18 cellular contexts compared by ENCODE assay signal in genomic region chrX:40719218-40719617, GRCh38. TPM values are rescaled to one million over a fixed set of nuclear protein-coding genes. Genes with fewer than 3 reads are reported as not detected.
DNase-seq lines count a peak whose midpoint lies in the region; ATAC-seq and TF ChIP-seq lines count a peak whose summit lies in the region.
"Had no signal": no experiment of that assay in that cellular context is flagged by ENCODE, and none has a peak within 500 bp of the region (broad histone marks: within the 10 kb centered on the region; RNA-seq: fewer than 3 reads in every experiment).

No MANE protein-coding gene starts in this region.

- H3K4me1 Mint-ChIP-seq in HFFc6 (ENCODE audit: low read depth) (peaks cover 42% of the 10 kb centered on the region), brain (no peaks in the 10 kb centered on the region), type B pancreatic cell (ENCODE audit: unreplicated experiment) (no peaks in the 10 kb centered on the region)

- TF ChIP-seq CTCF in A673 (conservative IDR thresholded peaks at IDR 0.05; ENCODE audit: low read depth, low read length) = no peak
- TF ChIP-seq CTCF in HFFc6 (IDR thresholded peaks at IDR 0.05) = no peak
- no peak for TF ChIP-seq CTCF in brain (conservative IDR thresholded peaks at IDR 0.05)
- no peak for TF ChIP-seq CTCF in foreskin fibroblast (IDR thresholded peaks at IDR 0.05; ENCODE audit: low read depth, low read length)
- TF ChIP-seq CTCF in type B pancreatic cell (conservative IDR thresholded peaks at IDR 0.05) = no peak

- H3K27me3 ChIP-seq in A673 (replicated peaks; ENCODE audit: insufficient read depth, low read depth, low read length, poor library complexity) = no peaks in the 10 kb centered on the region
- H3K27me3 ChIP-seq: ovary, spleen had no signal

- intact Hi-C loops in A673 (cut with micrococcal nuclease; ENCODE audit: unreplicated experiment) = no loop called here

- no peaks in the 10 kb centered on the region; the same call in 1 of the 2 replicates for H3K27me3 Mint-ChIP-seq in HFFc6 (ENCODE audit: insufficient read depth)
- H3K27me3 Mint-ChIP-seq in brain = peaks cover 4% of the 10 kb centered on the region
- no peaks in the 10 kb centered on the region for H3K27me3 Mint-ChIP-seq in type B pancreatic cell
- H3K27me3 Mint-ChIP-seq: activated naive CD8-positive, alpha-beta T cell had no signal

- no peaks in the 10 kb centered on the region for H3K36me3 ChIP-seq in A673 (ENCODE audit: insufficient read depth, low read length, poor library complexity, severe bottlenecking)
- H3K36me3 ChIP-seq: ovary had no signal

- H3K27ac Mint-ChIP-seq in HFFc6 (peak overlapping the region; percentile 80), brain (peak overlapping the region in 3 of 5 experiments; percentile 11 to 51 (median 25)), type B pancreatic cell (no peak overlapping the region)
- H3K27ac Mint-ChIP-seq: activated naive CD8-positive, alpha-beta T cell had no signal

- no TSS peak for BruUV-seq in A673 (replicated peaks; lab: Mats Ljungman, UMichigan)

- H3K4me3 Mint-ChIP-seq in HFFc6 = peak overlapping the region; percentile 48; the same call in 1 of the 2 replicates
- H3K4me3 Mint-ChIP-seq in brain = no peak overlapping the region
- H3K4me3 Mint-ChIP-seq in type B pancreatic cell = no peak overlapping the region
- H3K4me3 Mint-ChIP-seq: activated naive CD8-positive, alpha-beta T cell had no signal

- H3K9me3 Mint-ChIP-seq in HFFc6 (no peaks in the 10 kb centered on the region), brain (peaks cover 0 to 5% (median 3%) of the 10 kb centered on the region in 5 experiments), type B pancreatic cell (peaks cover 3% of the 10 kb centered on the region)

- DNase-seq in A673 (ENCODE audit: low spot score) (peak; percentile 1), HFFc6 (peak; percentile 52), foreskin fibroblast (peak; percentile 30 to 59), type B pancreatic cell (ENCODE audit: extremely low spot score, unreplicated experiment) (no peak), NCI-H1694 (lab: John Stamatoyannopoulos, UW) (no peak)
- DNase-seq: activated CD4-positive, alpha-beta T cell treated with anti-CD3 and anti-CD28 coated beads for 4 hours; AML-193; DMS 273 treated with DMSO at 0.1 percent for 48 hours; hypothalamus; left colon; NCI-H1105; ovary; spleen; stimulated activated naive CD4-positive, alpha-beta T cell treated with Interleukin-2 at 50 U/mL for 16 hours had no signal

- POLR2A ChIA-PET in A673 (lab: Charles Lee; ENCODE audit: low non-redundant PET) = no interaction called here

- no peak overlapping the region for H3K4me3 ChIP-seq in A673 (ENCODE audit: low read depth, low read length, poor library complexity, severe bottlenecking)
- H3K4me3 ChIP-seq in foreskin fibroblast (ENCODE audit: low read depth in 1 of 2, low read length in 2 of 2) = no peak overlapping the region
- H3K4me3 ChIP-seq: ovary, spleen had no signal

- H3K4me1 ChIP-seq in A673 (ENCODE audit: insufficient read depth, low read length, poor library complexity, severe bottlenecking) = no peaks in the 10 kb centered on the region
- H3K4me1 ChIP-seq: spleen had no signal

- no peaks in the 10 kb centered on the region for H3K9me3 ChIP-seq in A673 (ENCODE audit: low read depth, low read length, poor library complexity, severe bottlenecking)
- H3K9me3 ChIP-seq: ovary had no signal

- peaks cover 12% of the 10 kb centered on the region; the same call in 1 of the 2 replicates for H3K36me3 Mint-ChIP-seq in HFFc6 (ENCODE audit: low read depth)
- peaks cover 80% of the 10 kb centered on the region for H3K36me3 Mint-ChIP-seq in brain
- peaks cover 30% of the 10 kb centered on the region for H3K36me3 Mint-ChIP-seq in type B pancreatic cell

- CTCF ChIA-PET in A673 (lab: Charles Lee) = no interaction called here

- no peak overlapping the region for H3K27ac ChIP-seq in A673 (ENCODE audit: low read depth, low read length, poor library complexity, severe bottlenecking)
- H3K27ac ChIP-seq: ovary, spleen had no signal

- ATAC-seq in HG03095 (IDR thresholded peaks at IDR 0.05; ENCODE audit: unreplicated experiment) (no peak), HG02798 (IDR thresholded peaks at IDR 0.05; ENCODE audit: poor library complexity, unreplicated experiment) (no peak)
- ATAC-seq: left colon had no signal

RNA-seq across cellular contexts. Expression of gene MED14, which starts 16.1 kb away (rescaled TPM):
- total RNA-seq in A673 (2021) = 59.1 and 63.2 TPM in 2 replicates
- 10 to 100 TPM; 29.0 to 40.5 (median 38.2) TPM for total RNA-seq in HFFc6 (2021; fragmentation: NEBNext Ultra II Directional; extraction: Animal tissue kit (Norgen Biotek cat#: 25700))
- 31.3 TPM for polyA plus RNA-seq in brain (ENCODE audit: insufficient read depth, low read depth, low replicate concordance)
- 43.5 and 46.2 TPM in 2 replicates for total RNA-seq in type B pancreatic cell (ENCODE audit: low replicate concordance)

Comparison
In these comparisons a context has a peak if more than half of its experiments do, and no peak if none do; other contexts are left out.
1. DNase-seq: peak in A673 (single experiment), HFFc6 (single experiment) and foreskin fibroblast (2 of 2); none in type B pancreatic cell (single experiment) and NCI-H1694 (single experiment).